Comparison of ENCODE assay signal across 30 cellular contexts in the genomic region with DNA sequence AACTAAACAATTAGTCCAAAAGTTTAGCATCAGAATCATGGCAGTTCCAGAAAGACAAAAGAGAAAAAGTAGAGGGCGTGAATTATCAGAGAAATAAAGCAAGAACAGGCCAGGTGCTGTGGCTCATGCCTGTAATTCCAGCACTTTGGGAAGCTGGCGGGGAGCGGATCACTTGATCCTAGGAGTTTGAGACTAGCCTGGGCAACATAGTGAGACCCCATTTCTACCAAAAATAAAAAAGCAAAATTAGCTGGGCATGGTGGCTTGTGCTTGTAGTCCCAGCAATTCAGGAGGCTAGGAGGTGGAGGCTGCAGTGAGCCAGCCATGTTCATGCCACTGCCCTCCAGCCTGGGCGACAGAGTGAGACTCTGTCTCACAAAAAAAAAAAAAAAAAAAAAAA. TPM values are rescaled to one million over a fixed set of nuclear protein-coding genes. Genes with fewer than 3 reads are reported as not detected.
"Had no signal": no experiment of that assay in that cellular context is flagged by ENCODE, and none has a peak within 500 bp of the region (broad histone marks: within the 10 kb centered on the region; RNA-seq: fewer than 3 reads in every experiment).

No MANE protein-coding gene starts in this region.

- H3K9me3 ChIP-seq: lower lobe of right lung, pancreas, prostate gland, sigmoid colon, spleen, tibial nerve, upper lobe of left lung, vagina had no signal

- ATAC-seq: left cardiac atrium; left lobe of liver; left ventricle myocardium superior; lower lobe of right lung; naive thymus-derived CD8-positive, alpha-beta T cell; pancreas; right cardiac atrium; stimulated activated effector memory CD8-positive, alpha-beta T cell treated with anti-CD3 and anti-CD28 coated beads, Interleukin-12 subunit alpha, Interleukin-12 subunit beta, amount 100 ng/mL, for 72 hours; stimulated activated naive CD8-positive, alpha-beta T cell treated with anti-CD3 and anti-CD28 coated beads, Interleukin-15, amount 100 ng/mL, for 72 hours had no signal

- DNase-seq: hippocampal formation; kidney glomerular epithelial cell; left cardiac atrium; left ventricle myocardium superior; lower lobe of right lung; mammary epithelial cell; mesenchymal stem cell; naive thymus-derived CD8-positive, alpha-beta T cell; nucleus accumbens; pancreas; posterior cingulate gyrus; retina; right cardiac atrium; sigmoid colon; small intestine; spleen; stimulated activated CD4-positive, alpha-beta T cell treated with anti-CD3 and anti-CD28 coated beads, Interleukin-4, amount 100 ng/mL, for 24 hours; stimulated activated naive CD4-positive, alpha-beta T cell treated with Interleukin-2 at 50 U/mL for 16 hours; stimulated activated naive CD8-positive, alpha-beta T cell treated with anti-CD3 and anti-CD28 coated beads, Interleukin-15, amount 100 ng/mL, for 72 hours; substantia nigra; upper lobe of left lung had no signal

- H3K27me3 ChIP-seq: pancreas, sigmoid colon, spleen, tibial nerve, upper lobe of left lung, vagina had no signal

- H3K27ac ChIP-seq: lower lobe of right lung, pancreas, prostate gland, sigmoid colon, tibial nerve, upper lobe of left lung, vagina had no signal

- H3K4me3 ChIP-seq: lower lobe of right lung, pancreas, prostate gland, sigmoid colon, spleen, tibial nerve, upper lobe of left lung, vagina had no signal

- H3K27me3 Mint-ChIP-seq: naive thymus-derived CD8-positive, alpha-beta T cell; stimulated activated naive CD8-positive, alpha-beta T cell treated with anti-CD3 and anti-CD28 coated beads, Interleukin-15, amount 100 ng/mL, for 72 hours had no signal

- H3K36me3 ChIP-seq: lower lobe of right lung, pancreas, prostate gland, sigmoid colon, spleen, tibial nerve, upper lobe of left lung, vagina had no signal

- H3K4me3 Mint-ChIP-seq: naive thymus-derived CD8-positive, alpha-beta T cell; nephron; neural crest cell; stimulated activated effector memory CD8-positive, alpha-beta T cell treated with anti-CD3 and anti-CD28 coated beads, Interleukin-12 subunit alpha, Interleukin-12 subunit beta, amount 100 ng/mL, for 72 hours; stimulated activated naive CD8-positive, alpha-beta T cell treated with anti-CD3 and anti-CD28 coated beads, Interleukin-15, amount 100 ng/mL, for 72 hours had no signal

- FAIRE-seq: keratinocyte, pancreas, small intestine had no signal

- H3K9me3 Mint-ChIP-seq: naive thymus-derived CD8-positive, alpha-beta T cell; nephron; neural crest cell; stimulated activated effector memory CD8-positive, alpha-beta T cell treated with anti-CD3 and anti-CD28 coated beads, Interleukin-12 subunit alpha, Interleukin-12 subunit beta, amount 100 ng/mL, for 72 hours; stimulated activated naive CD8-positive, alpha-beta T cell treated with anti-CD3 and anti-CD28 coated beads, Interleukin-15, amount 100 ng/mL, for 72 hours had no signal

- H3K36me3 Mint-ChIP-seq: naive thymus-derived CD8-positive, alpha-beta T cell; stimulated activated effector memory CD8-positive, alpha-beta T cell treated with anti-CD3 and anti-CD28 coated beads, Interleukin-12 subunit alpha, Interleukin-12 subunit beta, amount 100 ng/mL, for 72 hours had no signal

- H3K27ac Mint-ChIP-seq: nephron; stimulated activated effector memory CD8-positive, alpha-beta T cell treated with anti-CD3 and anti-CD28 coated beads, Interleukin-12 subunit alpha, Interleukin-12 subunit beta, amount 100 ng/mL, for 72 hours; stimulated activated naive CD8-positive, alpha-beta T cell treated with anti-CD3 and anti-CD28 coated beads, Interleukin-15, amount 100 ng/mL, for 72 hours had no signal

- H3K4me1 ChIP-seq: pancreas, prostate gland, sigmoid colon, tibial nerve had no signal

RNA-seq across cellular contexts. Expression of a gene that starts 18.4 kb away (rescaled TPM):
- total RNA-seq: neural crest cell, osteoblast had no signal
